Comparison of ENCODE assay signal across 16 cellular contexts in the genomic region with DNA sequence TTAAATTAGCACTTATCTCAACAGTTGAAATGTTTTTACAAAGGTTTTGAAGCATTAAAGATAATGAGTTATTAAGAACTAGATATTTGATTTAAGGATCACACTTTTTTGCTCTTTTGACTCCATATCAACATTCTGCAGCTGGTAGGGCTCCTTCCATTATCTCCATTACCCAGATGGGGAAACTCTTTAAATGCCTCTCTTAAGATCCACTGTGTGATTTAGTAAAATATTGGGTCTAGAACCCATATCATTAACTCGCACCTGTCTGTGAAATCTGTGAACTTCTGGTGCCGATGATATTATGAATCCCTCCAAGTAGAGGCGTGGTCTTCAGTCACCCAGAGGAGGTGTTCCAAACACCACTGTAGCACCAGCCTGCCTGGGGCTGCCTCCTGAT.
DNase-seq lines count a peak whose midpoint lies in the region; TF ChIP-seq lines count a peak whose summit lies in the region.
"Had no signal": no experiment of that assay in that cellular context is flagged by ENCODE, and none has a peak within 500 bp of the region (broad histone marks: within the 10 kb centered on the region; RNA-seq: fewer than 3 reads in every experiment).

No MANE protein-coding gene starts in this region.

- DNase-seq in OCI-M1 (lab: John Stamatoyannopoulos, UW), result peak; percentile 28
- peak; percentile 35 to 66 for DNase-seq in erythroblast (lab: John Stamatoyannopoulos, UW)
- no peak for DNase-seq in mesenteric fat pad (ENCODE audit: low spot score)
- DNase-seq in activated CD4-positive, alpha-beta T cell treated with anti-CD3 and anti-CD28 coated beads, Interleukin-2, amount 50 U/mL, for 4 hours, result no peak
- no peak for DNase-seq in cortex of kidney (lab: John Stamatoyannopoulos, UW)
- DNase-seq: 8988T; ACHN; BE2C; C1 segment of cervical spinal cord; Caco-2; Calu3; CD4-positive, alpha-beta memory T cell; CD4-positive, CD25-positive, alpha-beta regulatory T cell; CD8-positive, alpha-beta memory T cell; DMS79 treated with DMSO at 0.1 percent for 48 hours; GF-D8 had no signal

- no peak for TF ChIP-seq POLR2A in erythroblast (IDR thresholded peaks at IDR 0.05; ENCODE audit: low read length)

Comparison
In these comparisons a context has a peak if more than half of its experiments do, and no peak if none do; other contexts are left out.
1. DNase-seq: peak in OCI-M1 (single experiment) and erythroblast (2 of 2); none in mesenteric fat pad (single experiment), activated CD4-positive, alpha-beta T cell treated with anti-CD3 and anti-CD28 coated beads, Interleukin-2, amount 50 U/mL, for 4 hours (0 of 2) and cortex of kidney (single experiment).